11 cellular contexts compared by ENCODE assay signal in genomic region chr11:63762662-63763505, GRCh38. TPM values are rescaled to one million over a fixed set of nuclear protein-coding genes. Genes with fewer than 3 reads are reported as not detected.
DNase-seq lines count a peak whose midpoint lies in the region; ATAC-seq and TF ChIP-seq lines count a peak whose summit lies in the region.
"Had no signal": no experiment of that assay in that cellular context is flagged by ENCODE, and none has a peak within 500 bp of the region (broad histone marks: within the 10 kb centered on the region; RNA-seq: fewer than 3 reads in every experiment).

No MANE protein-coding gene starts in this region.

- H3K27ac ChIP-seq in parathyroid adenoma, result no peak overlapping the region

- POLR2A ChIA-PET in WTC11 (lab: Charles Lee), result interaction anchor here (1.0 to 3.0 kb wide), 4 partner anchors 51 to 155 kb away, joined by 3 to 12 read pairs (median 4); partner anchors contain the start of gene RCOR2

- DNase-seq in COLO668 (lab: John Stamatoyannopoulos, UW; ENCODE audit: unreplicated experiment) (peak; percentile 48), WTC11 (ENCODE audit: low spot score) (peak; percentile 64), left cardiac atrium (peak; percentile 63), T-helper 17 cell (no peak), NCI-H1694 (lab: John Stamatoyannopoulos, UW) (no peak), mesenteric fat pad (ENCODE audit: low spot score) (no peak)
- DNase-seq: activated CD8-positive, alpha-beta memory T cell treated with anti-CD3 and anti-CD28 coated beads, Interleukin-2, amount 50 U/mL, for 48 hours; NCI-H1694 treated with DMSO at 0.1 percent for 48 hours had no signal

- no peaks in the 10 kb centered on the region for H3K79me2 ChIP-seq in parathyroid adenoma

- H3K27ac Mint-ChIP-seq in WTC11 (no peak overlapping the region), T-helper 17 cell (no peak overlapping the region)
- H3K27ac Mint-ChIP-seq: memory B cell had no signal

- H3K4me1 ChIP-seq in parathyroid adenoma, result no peaks in the 10 kb centered on the region

- H3K36me3 ChIP-seq in parathyroid adenoma (ENCODE audit: control insufficient read depth, insufficient read depth, low read length), result no peaks in the 10 kb centered on the region

- no peaks in the 10 kb centered on the region for H3K9me3 ChIP-seq in parathyroid adenoma (ENCODE audit: control insufficient read depth, low read length)
- H3K9me3 ChIP-seq in T-helper 17 cell (ENCODE audit: control insufficient read depth, low read length, poor library complexity, severe bottlenecking), result no peaks in the 10 kb centered on the region

- peak overlapping the region; percentile 27 for H3K4me3 ChIP-seq in parathyroid adenoma (ENCODE audit: low read depth, low read length)

- intact Hi-C loops in left cardiac atrium (cut with DNase I), result loop anchor here in 1 of 2 donors (10.0 kb wide), 1 partner anchor 182 kb away; no protein-coding TSS in a partner anchor

- peak overlapping the region; percentile 51 for H3K4me2 ChIP-seq in parathyroid adenoma (ENCODE audit: low read length)

- H3K4me3 Mint-ChIP-seq in WTC11 (peak overlapping the region; percentile 99), T-helper 17 cell (no peak overlapping the region)
- H3K4me3 Mint-ChIP-seq: memory B cell had no signal

- H3K4me1 Mint-ChIP-seq in WTC11 (peaks cover 51% of the 10 kb centered on the region), T-helper 17 cell (peaks cover 8% of the 10 kb centered on the region)

- H2AFZ ChIP-seq in parathyroid adenoma, result peak overlapping the region; percentile 83

- no peaks in the 10 kb centered on the region for H3K27me3 Mint-ChIP-seq in WTC11 (ENCODE audit: low read depth)
- no peaks in the 10 kb centered on the region for H3K27me3 Mint-ChIP-seq in T-helper 17 cell
- H3K27me3 Mint-ChIP-seq: memory B cell had no signal

- TF ChIP-seq CTCF in WTC11 (IDR thresholded peaks at IDR 0.05) (no peak), parathyroid adenoma (IDR thresholded peaks at IDR 0.05) (no peak)

- no peaks in the 10 kb centered on the region for H3K9me3 Mint-ChIP-seq in WTC11
- H3K9me3 Mint-ChIP-seq: memory B cell had no signal

- H3K36me3 Mint-ChIP-seq in WTC11 (peaks cover 15% of the 10 kb centered on the region), T-helper 17 cell (ENCODE audit: low read depth) (peaks cover 5% of the 10 kb centered on the region)
- H3K36me3 Mint-ChIP-seq: memory B cell had no signal

- H3K27me3 ChIP-seq in parathyroid adenoma (ENCODE audit: control insufficient read depth, insufficient read depth, low read length), result no peaks in the 10 kb centered on the region

- CTCF ChIA-PET in WTC11 (lab: Charles Lee), result interaction anchor here (1.1 to 2.1 kb wide), 3 partner anchors 74 to 183 kb away, joined by 3 to 9 read pairs (median 4); no protein-coding TSS in a partner anchor

- ATAC-seq in WTC11 (peak; percentile 2; the same call in 1 of the 2 replicates), left cardiac atrium (peak; percentile 62 to 65), T-helper 17 cell (no peak), GM19452 (IDR thresholded peaks at IDR 0.05; ENCODE audit: unreplicated experiment) (no peak)

- H3K9ac ChIP-seq in parathyroid adenoma, result no peak overlapping the region

TF ChIP-seq in WTC11, 78 proteins besides CTCF, POLR2A, EP300 and RAD21 (continues in another document):
- TF ChIP-seq ARID4B (CRISPR knock-in tag; IDR thresholded peaks at IDR 0.05; ENCODE audit: borderline replicate concordance) (0 out of 2 replicates have a peak, but pooled peaks have one; percentile 44), FOXK1 (CRISPR knock-in tag; IDR thresholded peaks at IDR 0.05) (0 out of 2 replicates have a peak, but pooled peaks have one; percentile 26), ZNF423 (CRISPR knock-in tag; IDR thresholded peaks at IDR 0.05) (0 out of 2 replicates have a peak, but pooled peaks have one; percentile 4), ZNF232 (CRISPR knock-in tag; IDR thresholded peaks at IDR 0.05) (no peak), SP1 (CRISPR knock-in tag; conservative IDR thresholded peaks at IDR 0.05) (0 out of 2 replicates have a peak, but pooled peaks have one; percentile 16), CREM (CRISPR knock-in tag; IDR thresholded peaks at IDR 0.05) (no peak), ERG (CRISPR knock-in tag; IDR thresholded peaks at IDR 0.05) (no peak), USF2 (CRISPR knock-in tag; IDR thresholded peaks at IDR 0.05) (peak; percentile 19; the same call in 1 of the 2 replicates), NR3C1 (CRISPR knock-in tag; conservative IDR thresholded peaks at IDR 0.05; ENCODE audit: low read depth) (0 out of 2 replicates have a peak, but pooled peaks have one; percentile 75), SOX15 (CRISPR knock-in tag; IDR thresholded peaks at IDR 0.05) (no peak), TCF7 (CRISPR knock-in tag; IDR thresholded peaks at IDR 0.05; ENCODE audit: low read depth) (no peak), TP53 (CRISPR knock-in tag; IDR thresholded peaks at IDR 0.05) (peak; percentile 28; the same call in 1 of the 2 replicates), FOXP4 (CRISPR knock-in tag; IDR thresholded peaks at IDR 0.05) (peak; percentile 78), TEAD1 (CRISPR knock-in tag; IDR thresholded peaks at IDR 0.05) (0 out of 2 replicates have a peak, but pooled peaks have one; percentile 10), IRF2 (CRISPR knock-in tag; IDR thresholded peaks at IDR 0.05; ENCODE audit: borderline replicate concordance, low read depth) (peak; percentile 28; the same call in 1 of the 2 replicates)

RNA-seq across cellular contexts. Expression of gene ZFTA, which starts 5.7 kb away (rescaled TPM):
- total RNA-seq in WTC11 (2021) (44.7 to 47.2 TPM (median 45.6 TPM) in 3 replicates), left cardiac atrium (10 to 100 TPM; 15.5 to 16.0 TPM), T-helper 17 cell (1 to 10 TPM; 1.1 to 1.9 TPM), mesenteric fat pad (15.3 TPM)

RNA-seq across cellular contexts. Expression of gene SPINDOC, which starts 50.4 kb away (rescaled TPM):
- total RNA-seq in WTC11 (2021) (93.8 to 108 TPM (median 106 TPM) in 3 replicates), left cardiac atrium (10 to 100 TPM; 13.3 to 13.5 TPM), T-helper 17 cell (1 to 10 TPM; 8.5 to 9.4 TPM), mesenteric fat pad (16.2 TPM)

Comparison
In these comparisons a context has a peak if more than half of its experiments do, and no peak if none do; other contexts are left out.
1. DNase-seq: peak in COLO668 (single experiment), WTC11 (single experiment) and left cardiac atrium (single experiment); none in T-helper 17 cell (0 of 3), NCI-H1694 (single experiment) and mesenteric fat pad (single experiment).
2. ATAC-seq: peak in WTC11 (single experiment) and left cardiac atrium (2 of 2); none in T-helper 17 cell (single experiment) and GM19452 (single experiment).